ENCODE assay signal across 1 cellular context in genomic region chr15:76336254-76337046, GRCh38.
TF ChIP-seq lines count a peak whose summit lies in the region.

TSS of gene ISL2 (plus strand) at chr15:76336773. CDS start at chr15:76336884, 111 bp downstream.

TF ChIP-seq in HEK293, 187 proteins besides CTCF, POLR2A, EP300 and RAD21 (continued from another document and continues in another):
- TF ChIP-seq PRDM1 (tag by site-specific recombination; IDR thresholded peaks at IDR 0.05) (no peak), ZNF335 (tag by site-specific recombination; conservative IDR thresholded peaks at IDR 0.05) (peak; percentile 60; the same call in 1 of the 2 replicates), ATF2 (tag by site-specific recombination; IDR thresholded peaks at IDR 0.05; ENCODE audit: low read depth) (peak; percentile 98), ZNF221 (tag by site-specific recombination; IDR thresholded peaks at IDR 0.05; ENCODE audit: borderline replicate concordance) (no peak), ZNF274 (IDR thresholded peaks at IDR 0.05; ENCODE audit: low read length) (no peak), ZNF274 (tag by site-specific recombination; IDR thresholded peaks at IDR 0.05; ENCODE audit: borderline replicate concordance) (no peak), ZNF776 (tag by site-specific recombination; IDR thresholded peaks at IDR 0.05; ENCODE audit: borderline replicate concordance) (no peak), ELK4 (IDR thresholded peaks at IDR 0.05; ENCODE audit: borderline replicate concordance, low read depth, low read length) (no peak), KLF8 (tag by site-specific recombination; IDR thresholded peaks at IDR 0.05) (peak; percentile 79), ZFP37 (tag by site-specific recombination; IDR thresholded peaks at IDR 0.05) (no peak), ZNF155 (tag by site-specific recombination; IDR thresholded peaks at IDR 0.05) (no peak), YY1 (tag by site-specific recombination; IDR thresholded peaks at IDR 0.05) (peak; percentile 45; the same call in 1 of the 2 replicates), ZNF202 (tag by site-specific recombination; IDR thresholded peaks at IDR 0.05; ENCODE audit: borderline replicate concordance) (no peak), ZNF768 (tag by site-specific recombination; IDR thresholded peaks at IDR 0.05) (no peak), REPIN1 (tag by site-specific recombination; IDR thresholded peaks at IDR 0.05; ENCODE audit: low read depth) (no peak), KLF10 (tag by site-specific recombination; IDR thresholded peaks at IDR 0.05) (peak; percentile 96), ZNF302 (tag by site-specific recombination; IDR thresholded peaks at IDR 0.05; ENCODE audit: low read depth) (no peak), TSHZ1 (tag by site-specific recombination; IDR thresholded peaks at IDR 0.05; ENCODE audit: borderline replicate concordance) (no peak), ZFP69B (tag by site-specific recombination; IDR thresholded peaks at IDR 0.05) (no peak), ZNF76 (tag by site-specific recombination; IDR thresholded peaks at IDR 0.05; ENCODE audit: borderline replicate concordance, low read depth) (peak; percentile 74), SP7 (tag by site-specific recombination; IDR thresholded peaks at IDR 0.05) (peak; percentile 9; the same call in 1 of the 2 replicates), ZNF416 (tag by site-specific recombination; IDR thresholded peaks at IDR 0.05) (no peak), ZNF10 (tag by site-specific recombination; IDR thresholded peaks at IDR 0.05) (peak; percentile 51), SETDB1 (IDR thresholded peaks at IDR 0.05; ENCODE audit: insufficient read length, low read length) (no peak), ZNF211 (tag by site-specific recombination; IDR thresholded peaks at IDR 0.05; ENCODE audit: low read depth) (no peak), SP2 (tag by site-specific recombination; IDR thresholded peaks at IDR 0.05) (peak; percentile 96), ZBTB49 (tag by site-specific recombination; IDR thresholded peaks at IDR 0.05; ENCODE audit: low read depth) (no peak), ZIC2 (tag by site-specific recombination; IDR thresholded peaks at IDR 0.05) (peak; percentile 57), ZNF501 (tag by site-specific recombination; IDR thresholded peaks at IDR 0.05) (peak; percentile 50; the same call in 1 of the 2 replicates), PRDM6 (tag by site-specific recombination; IDR thresholded peaks at IDR 0.05) (no peak), ZNF692 (tag by site-specific recombination; IDR thresholded peaks at IDR 0.05) (no peak; the same call in 1 of the 2 replicates), ZSCAN4 (tag by site-specific recombination; IDR thresholded peaks at IDR 0.05) (no peak), SCRT2 (tag by site-specific recombination; IDR thresholded peaks at IDR 0.05) (peak; percentile 87), TRIM28 (IDR thresholded peaks at IDR 0.05; ENCODE audit: borderline replicate concordance, low read length) (no peak), ZNF19 (tag by site-specific recombination; IDR thresholded peaks at IDR 0.05; ENCODE audit: low read depth) (no peak), FEZF1 (tag by site-specific recombination; IDR thresholded peaks at IDR 0.05) (no peak), EGR2 (tag by site-specific recombination; IDR thresholded peaks at IDR 0.05; ENCODE audit: low read depth) (peak; percentile 71), ZNF266 (tag by site-specific recombination; IDR thresholded peaks at IDR 0.05; ENCODE audit: low read depth) (no peak), ZNF777 (tag by site-specific recombination; IDR thresholded peaks at IDR 0.05; ENCODE audit: borderline replicate concordance) (no peak), ZNF530 (tag by site-specific recombination; IDR thresholded peaks at IDR 0.05; ENCODE audit: low read depth) (no peak), ZNF639 (tag by site-specific recombination; IDR thresholded peaks at IDR 0.05) (0 out of 2 replicates have a peak, but pooled peaks have one; percentile 11), ZNF645 (tag by site-specific recombination; IDR thresholded peaks at IDR 0.05) (no peak), ZNF544 (tag by site-specific recombination; IDR thresholded peaks at IDR 0.05) (no peak), ZNF580 (tag by site-specific recombination; IDR thresholded peaks at IDR 0.05) (0 out of 2 replicates have a peak, but pooled peaks have one; percentile 13), ZNF571 (tag by site-specific recombination; IDR thresholded peaks at IDR 0.05) (no peak), ZSCAN5A (tag by site-specific recombination; IDR thresholded peaks at IDR 0.05) (no peak; the same call in 1 of the 2 replicates), ZNF561 (tag by site-specific recombination; IDR thresholded peaks at IDR 0.05; ENCODE audit: borderline replicate concordance) (no peak), ZNF324 (tag by site-specific recombination; IDR thresholded peaks at IDR 0.05) (0 out of 2 replicates have a peak, but pooled peaks have one; percentile 8), ZNF24 (tag by site-specific recombination; IDR thresholded peaks at IDR 0.05) (peak; percentile 51; the same call in 1 of the 2 replicates)
